Comparison of ENCODE assay signal across 24 cellular contexts in the genomic region with DNA sequence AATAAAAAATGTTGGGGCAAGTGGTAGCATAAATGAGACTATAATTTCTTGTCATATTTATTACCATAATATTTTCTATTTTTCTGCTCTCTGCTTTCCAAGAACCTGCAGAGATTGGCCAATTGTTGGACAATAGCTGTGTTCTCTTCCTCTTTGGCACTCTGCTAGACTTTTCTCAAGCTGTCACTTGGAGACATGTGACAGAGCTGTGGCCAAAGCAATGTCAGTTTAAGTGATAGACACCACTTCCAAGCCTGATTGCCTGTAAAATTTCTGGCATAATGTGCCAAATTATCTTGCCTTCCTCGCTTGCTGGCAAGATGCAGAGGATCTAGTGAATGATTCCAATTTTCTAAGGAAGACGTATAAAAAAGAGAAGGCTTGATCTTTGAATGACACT.
DNase-seq lines count a peak whose midpoint lies in the region; TF ChIP-seq lines count a peak whose summit lies in the region.
"Had no signal": no experiment of that assay in that cellular context is flagged by ENCODE, and none has a peak within 500 bp of the region (broad histone marks: within the 10 kb centered on the region; RNA-seq: fewer than 3 reads in every experiment).

No MANE protein-coding gene starts in this region.

- CTCF ChIA-PET in activated CD4-positive, alpha-beta T cell treated with anti-CD3 and anti-CD28 coated beads, Interleukin-2, amount 10 ng/mL, durations not matched to agents 7 days and 5 days (lab: Charles Lee): no interaction called here
- CTCF ChIA-PET in HEK293T (lab: Yijun Ruan, JAX): no interaction called here

- H3K9me3 ChIP-seq in suprapubic skin: no peaks in the 10 kb centered on the region
- H3K9me3 ChIP-seq: adrenal gland, SK-N-SH, spleen, tibial nerve had no signal

- POLR2A ChIA-PET in activated CD4-positive, alpha-beta T cell treated with anti-CD3 and anti-CD28 coated beads, Interleukin-2, amount 10 ng/mL, durations not matched to agents 7 days and 5 days (lab: Charles Lee): no interaction called here
- POLR2A ChIA-PET in HEK293T (lab: Yijun Ruan, JAX): no interaction called here

- peaks cover 7% of the 10 kb centered on the region for H3K36me3 Mint-ChIP-seq in activated CD4-positive, alpha-beta T cell treated with anti-CD3 and anti-CD28 coated beads, Interleukin-2, amount 10 ng/mL, durations not matched to agents 7 days and 5 days (ENCODE audit: low read depth)
- no peaks in the 10 kb centered on the region for H3K36me3 Mint-ChIP-seq in activated CD4-positive, alpha-beta T cell treated with anti-CD3 and anti-CD28 coated beads, Interleukin-2, amount 10 ng/mL, durations not matched to agents 24 days and 14 days (ENCODE audit: low read depth)
- H3K36me3 Mint-ChIP-seq: IgD-negative memory B cell had no signal

- WGBS in suprapubic skin: 48% methylated on average over 2 of the region's 2 CpGs

- H3K27me3 Mint-ChIP-seq in activated CD4-positive, alpha-beta T cell treated with anti-CD3 and anti-CD28 coated beads, Interleukin-2, amount 10 ng/mL, durations not matched to agents 7 days and 5 days: peaks cover under 1% of the 10 kb centered on the region
- H3K27me3 Mint-ChIP-seq in activated CD4-positive, alpha-beta T cell treated with anti-CD3 and anti-CD28 coated beads, Interleukin-2, amount 10 ng/mL, durations not matched to agents 24 days and 14 days: peaks cover 3% of the 10 kb centered on the region
- H3K27me3 Mint-ChIP-seq: activated CD8-positive, alpha-beta T cell treated with anti-CD3 and anti-CD28 coated beads for 36 hours; IgD-negative memory B cell; stimulated activated naive CD8-positive, alpha-beta T cell treated with anti-CD3 and anti-CD28 coated beads, Interleukin-15, Interleukin-2, amounts not matched to agents 100 ng/mL and 50 ng/mL, for 24 hours had no signal

- TF ChIP-seq POLR2A in suprapubic skin (IDR thresholded peaks at IDR 0.05): no peak

- TF ChIP-seq EP300 in suprapubic skin (IDR thresholded peaks at IDR 0.05): no peak

- no peak overlapping the region for H3K4me3 Mint-ChIP-seq in activated CD4-positive, alpha-beta T cell treated with anti-CD3 and anti-CD28 coated beads, Interleukin-2, amount 10 ng/mL, durations not matched to agents 7 days and 5 days
- H3K4me3 Mint-ChIP-seq in activated CD4-positive, alpha-beta T cell treated with anti-CD3 and anti-CD28 coated beads, Interleukin-2, amount 10 ng/mL, durations not matched to agents 24 days and 14 days: no peak overlapping the region
- H3K4me3 Mint-ChIP-seq: activated CD8-positive, alpha-beta T cell treated with anti-CD3 and anti-CD28 coated beads for 36 hours; IgD-negative memory B cell; stimulated activated naive CD8-positive, alpha-beta T cell treated with anti-CD3 and anti-CD28 coated beads, Interleukin-15, Interleukin-2, amounts not matched to agents 100 ng/mL and 50 ng/mL, for 24 hours had no signal

- H3K27ac Mint-ChIP-seq in activated CD4-positive, alpha-beta T cell treated with anti-CD3 and anti-CD28 coated beads, Interleukin-2, amount 10 ng/mL, durations not matched to agents 7 days and 5 days: peak overlapping the region; percentile 63
- H3K27ac Mint-ChIP-seq in activated CD4-positive, alpha-beta T cell treated with anti-CD3 and anti-CD28 coated beads, Interleukin-2, amount 10 ng/mL, durations not matched to agents 24 days and 14 days: no peak overlapping the region
- H3K27ac Mint-ChIP-seq: activated CD8-positive, alpha-beta T cell treated with anti-CD3 and anti-CD28 coated beads for 36 hours; IgD-negative memory B cell; stimulated activated naive CD8-positive, alpha-beta T cell treated with anti-CD3 and anti-CD28 coated beads, Interleukin-15, Interleukin-2, amounts not matched to agents 100 ng/mL and 50 ng/mL, for 24 hours had no signal

- no peak for TF ChIP-seq CTCF in suprapubic skin (IDR thresholded peaks at IDR 0.05)

- intact Hi-C loops in activated CD4-positive, alpha-beta T cell treated with anti-CD3 and anti-CD28 coated beads, Interleukin-2, amount 10 ng/mL, durations not matched to agents 24 days and 14 days (cut with micrococcal nuclease): no loop called here

- no peak overlapping the region for H3K27ac ChIP-seq in suprapubic skin
- H3K27ac ChIP-seq: adrenal gland, spleen, tibial nerve had no signal

- no peaks in the 10 kb centered on the region for H3K36me3 ChIP-seq in suprapubic skin
- H3K36me3 ChIP-seq: adrenal gland, spleen, tibial nerve had no signal

- H3K4me3 ChIP-seq in suprapubic skin: no peak overlapping the region
- H3K4me3 ChIP-seq: adrenal gland, lung, spleen, tibial nerve had no signal

- no peak for DNase-seq in activated CD4-positive, alpha-beta T cell treated with anti-CD3 and anti-CD28 coated beads, Interleukin-2, amount 10 ng/mL, durations not matched to agents 7 days and 5 days
- no peak for DNase-seq in activated CD4-positive, alpha-beta T cell treated with anti-CD3 and anti-CD28 coated beads, Interleukin-2, amount 10 ng/mL, durations not matched to agents 24 days and 14 days
- DNase-seq in NOMO-1 (lab: John Stamatoyannopoulos, UW; ENCODE audit: unreplicated experiment in 2 of 2) (peak; percentile 10 to 68), cerebellar cortex (ENCODE audit: low spot score) (peak; percentile 17), suprapubic skin (ENCODE audit: low spot score in 2 of 2) (no peak), NCI-H524 treated with DMSO at 0.1 percent for 48 hours (lab: John Stamatoyannopoulos, UW) (no peak), HEK293T (ENCODE audit: extremely low spot score) (no peak), DMS153 (lab: John Stamatoyannopoulos, UW) (no peak)
- DNase-seq: activated CD8-positive, alpha-beta T cell treated with anti-CD3 and anti-CD28 coated beads for 36 hours; adrenal gland; Calu3; EL; NCI-H187; NCI-H2227 treated with DMSO at 0.1 percent for 48 hours; NCI-H82; occipital lobe; retina; SK-N-SH; spleen; stimulated activated CD4-positive, alpha-beta T cell treated with anti-CD3 and anti-CD28 coated beads, Interleukin-4, amount 100 ng/mL, for 24 hours had no signal

- H3K27me3 ChIP-seq in suprapubic skin: no peaks in the 10 kb centered on the region
- H3K27me3 ChIP-seq: adrenal gland, spleen, tibial nerve had no signal

- peaks cover 29% of the 10 kb centered on the region for H3K4me1 Mint-ChIP-seq in activated CD4-positive, alpha-beta T cell treated with anti-CD3 and anti-CD28 coated beads, Interleukin-2, amount 10 ng/mL, durations not matched to agents 7 days and 5 days
- peaks cover 19% of the 10 kb centered on the region for H3K4me1 Mint-ChIP-seq in activated CD4-positive, alpha-beta T cell treated with anti-CD3 and anti-CD28 coated beads, Interleukin-2, amount 10 ng/mL, durations not matched to agents 24 days and 14 days
- H3K4me1 Mint-ChIP-seq: IgD-negative memory B cell had no signal

- no peaks in the 10 kb centered on the region for H3K4me1 ChIP-seq in suprapubic skin
- H3K4me1 ChIP-seq: adrenal gland, tibial nerve had no signal

- H3K9me3 Mint-ChIP-seq in activated CD4-positive, alpha-beta T cell treated with anti-CD3 and anti-CD28 coated beads, Interleukin-2, amount 10 ng/mL, durations not matched to agents 7 days and 5 days: peaks cover 12% of the 10 kb centered on the region
- peaks cover 6% of the 10 kb centered on the region for H3K9me3 Mint-ChIP-seq in activated CD4-positive, alpha-beta T cell treated with anti-CD3 and anti-CD28 coated beads, Interleukin-2, amount 10 ng/mL, durations not matched to agents 24 days and 14 days
- H3K9me3 Mint-ChIP-seq: activated CD8-positive, alpha-beta T cell treated with anti-CD3 and anti-CD28 coated beads for 36 hours; IgD-negative memory B cell; stimulated activated naive CD8-positive, alpha-beta T cell treated with anti-CD3 and anti-CD28 coated beads, Interleukin-15, Interleukin-2, amounts not matched to agents 100 ng/mL and 50 ng/mL, for 24 hours had no signal

TF ChIP-seq in HEK293T, 16 proteins besides CTCF, POLR2A, EP300 and RAD21:
- TF ChIP-seq ELF4 (IDR thresholded peaks at IDR 0.05): no peak
- TF ChIP-seq, protein P1, sequence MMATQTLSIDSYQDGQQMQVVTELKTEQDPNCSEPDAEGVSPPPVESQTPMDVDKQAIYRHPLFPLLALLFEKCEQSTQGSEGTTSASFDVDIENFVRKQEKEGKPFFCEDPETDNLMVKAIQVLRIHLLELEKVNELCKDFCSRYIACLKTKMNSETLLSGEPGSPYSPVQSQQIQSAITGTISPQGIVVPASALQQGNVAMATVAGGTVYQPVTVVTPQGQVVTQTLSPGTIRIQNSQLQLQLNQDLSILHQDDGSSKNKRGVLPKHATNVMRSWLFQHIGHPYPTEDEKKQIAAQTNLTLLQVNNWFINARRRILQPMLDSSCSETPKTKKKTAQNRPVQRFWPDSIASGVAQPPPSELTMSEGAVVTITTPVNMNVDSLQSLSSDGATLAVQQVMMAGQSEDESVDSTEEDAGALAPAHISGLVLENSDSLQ (IDR thresholded peaks at IDR 0.05): no peak
- TF ChIP-seq L3MBTL2 (conservative IDR thresholded peaks at IDR 0.05): no peak
- no peak for TF ChIP-seq CTBP1 (IDR thresholded peaks at IDR 0.05; ENCODE audit: borderline replicate concordance)
- no peak for TF ChIP-seq FOXA1 (IDR thresholded peaks at IDR 0.05)
- no peak for TF ChIP-seq NFRKB (IDR thresholded peaks at IDR 0.05)
- TF ChIP-seq SP1 (IDR thresholded peaks at IDR 0.05): no peak
- no peak for TF ChIP-seq ZNF384 (IDR thresholded peaks at IDR 0.05)
- TF ChIP-seq SUZ12 (IDR thresholded peaks at IDR 0.05): no peak
- no peak for TF ChIP-seq FOXM1 (IDR thresholded peaks at IDR 0.05; ENCODE audit: borderline replicate concordance)

Comparison
In these comparisons a context has a peak if more than half of its experiments do, and no peak if none do; other contexts are left out.
1. DNase-seq: peak in NOMO-1 (2 of 2) and cerebellar cortex (single experiment); none in activated CD4-positive, alpha-beta T cell treated with anti-CD3 and anti-CD28 coated beads, Interleukin-2, amount 10 ng/mL, durations not matched to agents 7 days and 5 days (single experiment), activated CD4-positive, alpha-beta T cell treated with anti-CD3 and anti-CD28 coated beads, Interleukin-2, amount 10 ng/mL, durations not matched to agents 24 days and 14 days (single experiment), suprapubic skin (0 of 2), NCI-H524 treated with DMSO at 0.1 percent for 48 hours (single experiment), HEK293T (single experiment) and DMS153 (single experiment).